15 cellular contexts compared by ENCODE assay signal in genomic region chr13:98906746-98907502, GRCh38.
DNase-seq lines count a peak whose midpoint lies in the region; ATAC-seq and TF ChIP-seq lines count a peak whose summit lies in the region.
"Had no signal": no experiment of that assay in that cellular context is flagged by ENCODE, and none has a peak within 500 bp of the region (broad histone marks: within the 10 kb centered on the region; RNA-seq: fewer than 3 reads in every experiment).

No MANE protein-coding gene starts in this region.

- H2BK5ac ChIP-seq in neuronal stem cell (ENCODE audit: low read length) = no peak overlapping the region

- H4K91ac ChIP-seq in neuronal stem cell (ENCODE audit: low read depth, low read length, poor library complexity) = no peak overlapping the region

- POLR2A ChIA-PET in CD4-positive, alpha-beta T cell (lab: Charles Lee) = no interaction called here

- no peaks in the 10 kb centered on the region for H3K9me3 ChIP-seq in CD4-positive, alpha-beta T cell (ENCODE audit: control insufficient read depth, low read length)
- no peaks in the 10 kb centered on the region for H3K9me3 ChIP-seq in neuronal stem cell (replicated peaks in 1 of 2; ENCODE audit: control insufficient read depth in 2 of 2, insufficient read depth in 1 of 2, low read depth in 1 of 2, low read length in 2 of 2)

- no peak for DNase-seq in CD4-positive, alpha-beta T cell
- peak; percentile 55 for DNase-seq in medulla oblongata (ENCODE audit: extremely low spot score)
- DNase-seq in substantia nigra (lab: John Stamatoyannopoulos, UW) = peak in 1 of 49 donors; percentile 15
- no peak for DNase-seq in neuronal stem cell (ENCODE audit: low spot score)
- no peak for DNase-seq in kidney glomerular epithelial cell (lab: John Stamatoyannopoulos, UW)
- DNase-seq: C1 segment of cervical spinal cord; CD8-positive, alpha-beta memory T cell; DMS53; DMS79 treated with DMSO at 0.1 percent for 48 hours; H9 had no signal

- intact Hi-C loops in CD4-positive, alpha-beta T cell (cut with DNase I, micrococcal nuclease) = no loop called here

- no peak for TF ChIP-seq CTCF in CD4-positive, alpha-beta T cell (IDR thresholded peaks at IDR 0.05)

- H3K27ac ChIP-seq in CD4-positive, alpha-beta T cell (ENCODE audit: low read depth, low read length) = no peak overlapping the region
- H3K27ac ChIP-seq in cingulate gyrus (ENCODE audit: low read depth, low read length) (peak overlapping the region; percentile 16), substantia nigra (ENCODE audit: low read depth, low read length, poor library complexity, severe bottlenecking) (peak overlapping the region; percentile 44), neuronal stem cell (replicated peaks; ENCODE audit: low read length) (no peak overlapping the region)

- no peak for ATAC-seq in CD4-positive, alpha-beta T cell (ENCODE audit: poor library complexity)
- ATAC-seq in HG03135 (IDR thresholded peaks at IDR 0.05; ENCODE audit: unreplicated experiment) (no peak), HG02759 (IDR thresholded peaks at IDR 0.05; ENCODE audit: unreplicated experiment) (no peak)
- ATAC-seq: GM23338, HCT116 had no signal

- no peak overlapping the region for H2BK12ac ChIP-seq in neuronal stem cell (ENCODE audit: low read length)

- H3K27me3 ChIP-seq in CD4-positive, alpha-beta T cell (ENCODE audit: control insufficient read depth, insufficient read depth, low read length) = no peaks in the 10 kb centered on the region
- H3K27me3 ChIP-seq in neuronal stem cell (ENCODE audit: control insufficient read depth in 3 of 3, insufficient read depth in 3 of 3, low read depth in 1 of 3, low read length in 3 of 3) = no peaks in the 10 kb centered on the region

- no peak overlapping the region for H3K9ac ChIP-seq in neuronal stem cell (ENCODE audit: low read depth, low read length, poor library complexity)

- no peaks in the 10 kb centered on the region for H3K79me1 ChIP-seq in neuronal stem cell (ENCODE audit: low read depth, low read length)

- peaks cover 68% of the 10 kb centered on the region for H3K36me3 Mint-ChIP-seq in CD4-positive, alpha-beta T cell (ENCODE audit: low read depth)

- H4K8ac ChIP-seq in neuronal stem cell (ENCODE audit: low read depth, low read length) = no peak overlapping the region

- CTCF ChIA-PET in CD4-positive, alpha-beta T cell (lab: Charles Lee) = interaction anchor here (0.6 kb wide), 1 partner anchor 144 kb away, joined by 3 read pairs; no protein-coding TSS in a partner anchor

- peak overlapping the region; percentile 9 for H3K27ac Mint-ChIP-seq in CD4-positive, alpha-beta T cell
- H3K27ac Mint-ChIP-seq: GM23338, H9 had no signal

- no peak overlapping the region for H3K4me2 ChIP-seq in neuronal stem cell (ENCODE audit: insufficient read depth, low read length, poor library complexity, severe bottlenecking)
- H3K4me2 ChIP-seq: GM23338 had no signal

- no peaks in the 10 kb centered on the region for H3K27me3 Mint-ChIP-seq in CD4-positive, alpha-beta T cell
- H3K27me3 Mint-ChIP-seq: CD8-positive, alpha-beta memory T cell had no signal

- H3K18ac ChIP-seq in neuronal stem cell (ENCODE audit: low read length) = no peak overlapping the region

- no peak overlapping the region for H3K4ac ChIP-seq in neuronal stem cell (ENCODE audit: low read length)

- H2AK5ac ChIP-seq in neuronal stem cell (ENCODE audit: low read depth, low read length) = no peak overlapping the region

- peaks cover 6 to 11% of the 10 kb centered on the region in 2 donors for H3K4me1 ChIP-seq in neuronal stem cell (ENCODE audit: control insufficient read depth in 2 of 2, insufficient read depth in 1 of 2, low read depth in 1 of 2, low read length in 2 of 2)

- peaks cover 19% of the 10 kb centered on the region for H3K4me1 Mint-ChIP-seq in CD4-positive, alpha-beta T cell (ENCODE audit: low read depth)

- no peak overlapping the region for H3K23ac ChIP-seq in neuronal stem cell (ENCODE audit: low read depth, low read length, poor library complexity)

- H3K14ac ChIP-seq in neuronal stem cell (ENCODE audit: low read length) = no peak overlapping the region

- H2BK15ac ChIP-seq in neuronal stem cell (ENCODE audit: low read length) = no peak overlapping the region

- WGBS in neuronal stem cell (ENCODE audit: extremely low coverage in 2 of 2, insufficient read length in 2 of 2, insufficient replicate concordance in 1 of 2), 2 donors = no CpG with 5 or more reads among the region's 8 CpGs

- H2AFZ ChIP-seq in neuronal stem cell (ENCODE audit: low read length) = no peak overlapping the region
- H2AFZ ChIP-seq: GM23338 had no signal

- no peaks in the 10 kb centered on the region for H3K9me3 Mint-ChIP-seq in CD4-positive, alpha-beta T cell
- H3K9me3 Mint-ChIP-seq: CD8-positive, alpha-beta memory T cell; GM23338; H9 had no signal

- no peak overlapping the region for H3K4me3 ChIP-seq in neuronal stem cell (ENCODE audit: low read length in 2 of 2)
- H3K4me3 ChIP-seq: GM23338 had no signal

- H2BK120ac ChIP-seq in neuronal stem cell (ENCODE audit: low read depth, low read length) = no peak overlapping the region

- H3K36me3 ChIP-seq in neuronal stem cell (replicated peaks in 1 of 2; ENCODE audit: control insufficient read depth in 2 of 2, insufficient read depth in 2 of 2, low read length in 2 of 2) = no peaks in the 10 kb centered on the region

- H3K4me3 Mint-ChIP-seq in CD4-positive, alpha-beta T cell = no peak overlapping the region
- H3K4me3 Mint-ChIP-seq: CD8-positive, alpha-beta memory T cell; GM23338; H9 had no signal

Comparison
In these comparisons a context has a peak if more than half of its experiments do, and no peak if none do; other contexts are left out.
1. H3K27ac ChIP-seq: peak in cingulate gyrus (single experiment) and substantia nigra (single experiment); none in CD4-positive, alpha-beta T cell (single experiment) and neuronal stem cell (single experiment).